9 cellular contexts compared by ENCODE assay signal in the genomic region with DNA sequence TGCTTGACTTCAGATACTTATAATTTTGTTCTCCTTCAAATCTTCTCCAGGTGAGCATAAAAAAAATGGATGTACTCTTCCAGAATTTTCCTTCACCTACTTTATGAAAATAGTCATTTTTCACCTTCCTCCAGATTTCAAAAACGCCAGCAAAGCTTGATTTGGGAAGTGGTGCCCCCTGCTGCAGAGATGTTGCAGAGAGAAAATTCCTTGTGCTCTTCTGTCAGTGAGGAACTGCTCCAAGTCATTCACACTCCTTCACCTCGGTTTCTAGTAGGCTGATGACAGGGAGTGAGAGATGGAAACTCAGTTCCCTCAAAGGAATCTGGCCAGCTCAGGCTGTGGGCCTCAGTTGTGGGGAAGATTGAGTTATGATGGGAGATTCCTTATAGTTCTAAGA.
DNase-seq lines count a peak whose midpoint lies in the region; ATAC-seq and TF ChIP-seq lines count a peak whose summit lies in the region.
"Had no signal": no experiment of that assay in that cellular context is flagged by ENCODE, and none has a peak within 500 bp of the region (broad histone marks: within the 10 kb centered on the region; RNA-seq: fewer than 3 reads in every experiment).

No MANE protein-coding gene starts in this region.

- DNase-seq in ELF-1 (ENCODE audit: low read depth, low spot score) (peak; percentile 29), LNCaP clone FGC (ENCODE audit: low read depth) (no peak), choroid plexus epithelial cell (ENCODE audit: low read depth) (peak; percentile 28), nephron progenitor cell (peak; percentile 20), glomerular visceral epithelial cell (ENCODE audit: extremely low spot score) (no peak)
- DNase-seq in activated naive CD8-positive, alpha-beta T cell treated with anti-CD3 and anti-CD28 coated beads, Interleukin-2, amount 50 U/mL, for 24 hours, result no peak
- DNase-seq in stimulated activated naive CD4-positive, alpha-beta T cell treated with Interleukin-2 at 50 U/mL for 16 hours (lab: John Stamatoyannopoulos, UW), result no peak
- no peak for DNase-seq in T-helper 2 cell treated with Interferon-gamma antibody and Interleukin-4, amounts not matched to agents 5 μg/mL and 100 μg/mL, for 36 hours (ENCODE audit: low spot score)
- DNase-seq: activated naive CD4-positive, alpha-beta T cell treated with anti-CD3 and anti-CD28 coated beads, Interleukin-2, amount 10 ng/mL, durations not matched to agents 7 days and 5 days had no signal

- TF ChIP-seq CTCF in LNCaP clone FGC (IDR thresholded peaks at IDR 0.05; ENCODE audit: control insufficient read depth, extremely low read depth, insufficient read depth), result peak; percentile 47
- TF ChIP-seq CTCF in choroid plexus epithelial cell (conservative IDR thresholded peaks at IDR 0.05; ENCODE audit: low read depth, low read length), result peak; percentile 65
- peak; percentile 47 for TF ChIP-seq CTCF in nephron progenitor cell (IDR thresholded peaks at IDR 0.05)

- no peak for ATAC-seq in activated naive CD8-positive, alpha-beta T cell treated with anti-CD3 and anti-CD28 coated beads, Interleukin-2, amount 50 U/mL, for 24 hours

- H3K27me3 Mint-ChIP-seq in nephron progenitor cell (ENCODE audit: low read depth, poor library complexity), result peaks cover 26% of the 10 kb centered on the region
- peaks cover 20% of the 10 kb centered on the region for H3K27me3 Mint-ChIP-seq in activated naive CD8-positive, alpha-beta T cell treated with anti-CD3 and anti-CD28 coated beads, Interleukin-2, amount 50 U/mL, for 24 hours
- peaks cover 37% of the 10 kb centered on the region for H3K27me3 Mint-ChIP-seq in T-helper 2 cell treated with Interferon-gamma antibody and Interleukin-4, amounts not matched to agents 5 μg/mL and 100 μg/mL, for 36 hours (ENCODE audit: low read depth)

- no peaks in the 10 kb centered on the region for H3K4me1 Mint-ChIP-seq in nephron progenitor cell
- no peaks in the 10 kb centered on the region for H3K4me1 Mint-ChIP-seq in activated naive CD8-positive, alpha-beta T cell treated with anti-CD3 and anti-CD28 coated beads, Interleukin-2, amount 50 U/mL, for 24 hours
- no peaks in the 10 kb centered on the region for H3K4me1 Mint-ChIP-seq in T-helper 2 cell treated with Interferon-gamma antibody and Interleukin-4, amounts not matched to agents 5 μg/mL and 100 μg/mL, for 36 hours (ENCODE audit: low read depth)
- H3K4me1 Mint-ChIP-seq: activated naive CD4-positive, alpha-beta T cell treated with anti-CD3 and anti-CD28 coated beads, Interleukin-2, amount 10 ng/mL, durations not matched to agents 7 days and 5 days had no signal

- H3K4me3 ChIP-seq in LNCaP clone FGC (ENCODE audit: low read depth, low read length) (no peak overlapping the region), choroid plexus epithelial cell (ENCODE audit: low read depth, low read length) (no peak overlapping the region)

- no peak overlapping the region for H3K27ac Mint-ChIP-seq in nephron progenitor cell
- H3K27ac Mint-ChIP-seq in activated naive CD8-positive, alpha-beta T cell treated with anti-CD3 and anti-CD28 coated beads, Interleukin-2, amount 50 U/mL, for 24 hours, result no peak overlapping the region
- no peak overlapping the region for H3K27ac Mint-ChIP-seq in T-helper 2 cell treated with Interferon-gamma antibody and Interleukin-4, amounts not matched to agents 5 μg/mL and 100 μg/mL, for 36 hours
- H3K27ac Mint-ChIP-seq: activated naive CD4-positive, alpha-beta T cell treated with anti-CD3 and anti-CD28 coated beads, Interleukin-2, amount 10 ng/mL, durations not matched to agents 7 days and 5 days had no signal

- peaks cover 15% of the 10 kb centered on the region for H3K9me3 Mint-ChIP-seq in nephron progenitor cell
- no peaks in the 10 kb centered on the region for H3K9me3 Mint-ChIP-seq in activated naive CD8-positive, alpha-beta T cell treated with anti-CD3 and anti-CD28 coated beads, Interleukin-2, amount 50 U/mL, for 24 hours
- H3K9me3 Mint-ChIP-seq in T-helper 2 cell treated with Interferon-gamma antibody and Interleukin-4, amounts not matched to agents 5 μg/mL and 100 μg/mL, for 36 hours, result no peaks in the 10 kb centered on the region
- H3K9me3 Mint-ChIP-seq: activated naive CD4-positive, alpha-beta T cell treated with anti-CD3 and anti-CD28 coated beads, Interleukin-2, amount 10 ng/mL, durations not matched to agents 7 days and 5 days had no signal

- H3K36me3 Mint-ChIP-seq in nephron progenitor cell (ENCODE audit: low read depth), result no peaks in the 10 kb centered on the region
- no peaks in the 10 kb centered on the region for H3K36me3 Mint-ChIP-seq in activated naive CD8-positive, alpha-beta T cell treated with anti-CD3 and anti-CD28 coated beads, Interleukin-2, amount 50 U/mL, for 24 hours (ENCODE audit: low read depth)
- H3K36me3 Mint-ChIP-seq in T-helper 2 cell treated with Interferon-gamma antibody and Interleukin-4, amounts not matched to agents 5 μg/mL and 100 μg/mL, for 36 hours (ENCODE audit: low read depth), result no peaks in the 10 kb centered on the region
- H3K36me3 Mint-ChIP-seq: activated naive CD4-positive, alpha-beta T cell treated with anti-CD3 and anti-CD28 coated beads, Interleukin-2, amount 10 ng/mL, durations not matched to agents 7 days and 5 days had no signal

- H3K4me3 Mint-ChIP-seq in nephron progenitor cell, result no peak overlapping the region
- H3K4me3 Mint-ChIP-seq in activated naive CD8-positive, alpha-beta T cell treated with anti-CD3 and anti-CD28 coated beads, Interleukin-2, amount 50 U/mL, for 24 hours, result no peak overlapping the region
- H3K4me3 Mint-ChIP-seq in T-helper 2 cell treated with Interferon-gamma antibody and Interleukin-4, amounts not matched to agents 5 μg/mL and 100 μg/mL, for 36 hours, result no peak overlapping the region
- H3K4me3 Mint-ChIP-seq: activated naive CD4-positive, alpha-beta T cell treated with anti-CD3 and anti-CD28 coated beads, Interleukin-2, amount 10 ng/mL, durations not matched to agents 7 days and 5 days had no signal

Comparison
In these comparisons a context has a peak if more than half of its experiments do, and no peak if none do; other contexts are left out.
1. DNase-seq: peak in ELF-1 (single experiment), choroid plexus epithelial cell (single experiment) and nephron progenitor cell (single experiment); none in LNCaP clone FGC (single experiment), activated naive CD8-positive, alpha-beta T cell treated with anti-CD3 and anti-CD28 coated beads, Interleukin-2, amount 50 U/mL, for 24 hours (single experiment), stimulated activated naive CD4-positive, alpha-beta T cell treated with Interleukin-2 at 50 U/mL for 16 hours (single experiment), glomerular visceral epithelial cell (single experiment) and T-helper 2 cell treated with Interferon-gamma antibody and Interleukin-4, amounts not matched to agents 5 μg/mL and 100 μg/mL, for 36 hours (single experiment).
2. Peak in every context shown above with its lines, with median percentiles within 50 percentile points of each other: CTCF ChIP-seq.